Comparison of ENCODE assay signal across 13 cellular contexts in genomic region chr7:72405389-72405788, GRCh38. TPM values are rescaled to one million over a fixed set of nuclear protein-coding genes. Genes with fewer than 3 reads are reported as not detected.
A peak's percentile ranks its signal among the peaks of the same experiment; 100 is the strongest.
DNase-seq lines count a peak whose midpoint lies in the region; ATAC-seq and TF ChIP-seq lines count a peak whose summit lies in the region.
"Had no signal": no experiment of that assay in that cellular context is flagged by ENCODE, and none has a peak within 500 bp of the region (broad histone marks: within the 10 kb centered on the region; RNA-seq: fewer than 3 reads in every experiment).

No MANE protein-coding gene starts in this region.

- ATAC-seq in gastroesophageal sphincter (peak; percentile 31), HG03280 (IDR thresholded peaks at IDR 0.05; ENCODE audit: unreplicated experiment) (no peak)

- H3K4me1 ChIP-seq in gastroesophageal sphincter (no peaks in the 10 kb centered on the region), Peyer's patch (no peaks in the 10 kb centered on the region)
- H3K4me1 ChIP-seq: HAP-1 had no signal

- no peak for TF ChIP-seq EP300 in gastroesophageal sphincter (IDR thresholded peaks at IDR 0.05)

- no peaks in the 10 kb centered on the region for H3K9me3 ChIP-seq in gastroesophageal sphincter
- H3K9me3 ChIP-seq in Peyer's patch, result no peaks in the 10 kb centered on the region
- H3K9me3 ChIP-seq: HAP-1, neutrophil had no signal

- no peaks in the 10 kb centered on the region for H3K27me3 ChIP-seq in gastroesophageal sphincter
- H3K27me3 ChIP-seq in Peyer's patch, result no peaks in the 10 kb centered on the region

- H3K27ac ChIP-seq in gastroesophageal sphincter (no peak overlapping the region), Peyer's patch (no peak overlapping the region)
- H3K27ac ChIP-seq: C4-2B, neutrophil had no signal

- WGBS in gastroesophageal sphincter (ENCODE audit: low coverage in 1 of 2), 2 donors, result 60 to 76% methylated on average over 5 to 11 of the region's 11 CpGs

- no peaks in the 10 kb centered on the region for H3K36me3 ChIP-seq in gastroesophageal sphincter
- H3K36me3 ChIP-seq in Peyer's patch, result no peaks in the 10 kb centered on the region
- H3K36me3 ChIP-seq: HAP-1, neutrophil had no signal

- TF ChIP-seq CTCF in gastroesophageal sphincter (IDR thresholded peaks at IDR 0.05) (no peak), Peyer's patch (IDR thresholded peaks at IDR 0.05) (no peak)

- TF ChIP-seq POLR2A in gastroesophageal sphincter (IDR thresholded peaks at IDR 0.05) (no peak), Peyer's patch (IDR thresholded peaks at IDR 0.05) (no peak)

- no peak overlapping the region for H3K4me3 ChIP-seq in gastroesophageal sphincter
- no peak overlapping the region for H3K4me3 ChIP-seq in Peyer's patch
- H3K4me3 ChIP-seq: HAP-1 had no signal

- peak; percentile 6 for DNase-seq in stimulated activated CD4-positive, alpha-beta T cell treated with anti-CD3 and anti-CD28 coated beads, Interleukin-1b, Interleukin-23, amount 100 ng/mL, for 48 hours
- DNase-seq in stimulated activated CD4-positive, alpha-beta T cell treated with anti-CD3 and anti-CD28 coated beads, Interleukin-4, amount 100 ng/mL, for 1 hour, result no peak
- DNase-seq in NCI-H69 (lab: John Stamatoyannopoulos, UW) (peak; percentile 75), NCI-H128 (lab: John Stamatoyannopoulos, UW; ENCODE audit: unreplicated experiment) (no peak), NCI-H774 (lab: John Stamatoyannopoulos, UW) (no peak), Peyer's patch (no peak)
- DNase-seq: NCI-H526 had no signal

RNA-seq across cellular contexts. Expression of gene CALN1, which starts 6.7 kb away (rescaled TPM):
- total RNA-seq in gastroesophageal sphincter (under 1 TPM in 1 of 4 donors, not detected in 3; 0.04 TPM), Peyer's patch (under 1 TPM in 1 of 4 donors, not detected in 3; 0.13 TPM)
- total RNA-seq: HT-29 had no signal

Comparison
In these comparisons a context has a peak if more than half of its experiments do, and no peak if none do; other contexts are left out.
1. DNase-seq: peak in stimulated activated CD4-positive, alpha-beta T cell treated with anti-CD3 and anti-CD28 coated beads, Interleukin-1b, Interleukin-23, amount 100 ng/mL, for 48 hours (single experiment) and NCI-H69 (single experiment); none in stimulated activated CD4-positive, alpha-beta T cell treated with anti-CD3 and anti-CD28 coated beads, Interleukin-4, amount 100 ng/mL, for 1 hour (single experiment), NCI-H128 (single experiment), NCI-H774 (single experiment) and Peyer's patch (0 of 3).